ENCODE assay signal across 8 cellular contexts in genomic region chr7:157302314-157302711, GRCh38. TPM values are rescaled to one million over a fixed set of nuclear protein-coding genes. Genes with fewer than 3 reads are reported as not detected.
DNase-seq lines count a peak whose midpoint lies in the region; ATAC-seq and TF ChIP-seq lines count a peak whose summit lies in the region.

No MANE protein-coding gene starts in this region.

- H3K27ac Mint-ChIP-seq in effector memory CD8-positive, alpha-beta T cell = peak overlapping the region; percentile 65 to 92
- H3K27ac Mint-ChIP-seq in nephron progenitor cell = no peak overlapping the region

- 30% methylated on average over 11 of the region's 11 CpGs for WGBS in prostate gland

- H3K4me3 ChIP-seq in prostate gland (no peak overlapping the region), vagina (no peak overlapping the region)

- H3K9me3 ChIP-seq in prostate gland = no peaks in the 10 kb centered on the region
- no peaks in the 10 kb centered on the region for H3K9me3 ChIP-seq in vagina

- intact Hi-C loops in prostate gland (cut with DNase I) = no loop called here
- intact Hi-C loops in vagina (cut with DNase I) = no loop called here

- H3K4me3 Mint-ChIP-seq in effector memory CD8-positive, alpha-beta T cell = peak overlapping the region; percentile 51 to 75
- H3K4me3 Mint-ChIP-seq in nephron progenitor cell = no peak overlapping the region

- no peak for TF ChIP-seq CTCF in prostate gland (IDR thresholded peaks at IDR 0.05)
- TF ChIP-seq CTCF in vagina (IDR thresholded peaks at IDR 0.05) = no peak
- TF ChIP-seq CTCF in nephron progenitor cell (IDR thresholded peaks at IDR 0.05) = no peak

- H3K4me1 Mint-ChIP-seq in effector memory CD8-positive, alpha-beta T cell (ENCODE audit: low read depth in 2 of 2) = peaks cover 45 to 48% of the 10 kb centered on the region in 2 donors
- H3K4me1 Mint-ChIP-seq in nephron progenitor cell = peaks cover 26% of the 10 kb centered on the region

- H3K36me3 ChIP-seq in prostate gland = no peaks in the 10 kb centered on the region
- no peaks in the 10 kb centered on the region for H3K36me3 ChIP-seq in vagina

- H3K27ac ChIP-seq in prostate gland = no peak overlapping the region
- H3K27ac ChIP-seq in vagina = no peak overlapping the region

- no peaks in the 10 kb centered on the region for H3K9me3 Mint-ChIP-seq in effector memory CD8-positive, alpha-beta T cell
- no peaks in the 10 kb centered on the region for H3K9me3 Mint-ChIP-seq in nephron progenitor cell

- ATAC-seq in GM18517 (IDR thresholded peaks at IDR 0.05; ENCODE audit: unreplicated experiment) = peak; percentile 91
- peak; percentile 93 for ATAC-seq in HG02642 (IDR thresholded peaks at IDR 0.05; ENCODE audit: poor library complexity, unreplicated experiment)
- peak; percentile 90 for ATAC-seq in effector memory CD8-positive, alpha-beta T cell (replicated peaks)

- H3K36me3 Mint-ChIP-seq in effector memory CD8-positive, alpha-beta T cell (ENCODE audit: insufficient read depth) = peaks cover 47% of the 10 kb centered on the region
- peaks cover 7% of the 10 kb centered on the region for H3K36me3 Mint-ChIP-seq in nephron progenitor cell (ENCODE audit: low read depth)

- H3K4me1 ChIP-seq in prostate gland (replicated peaks) (no peaks in the 10 kb centered on the region), vagina (no peaks in the 10 kb centered on the region)

- no peaks in the 10 kb centered on the region for H3K27me3 Mint-ChIP-seq in effector memory CD8-positive, alpha-beta T cell
- peaks cover 17% of the 10 kb centered on the region for H3K27me3 Mint-ChIP-seq in nephron progenitor cell (ENCODE audit: low read depth, poor library complexity)

- TF ChIP-seq POLR2A in prostate gland (IDR thresholded peaks at IDR 0.05) (no peak), vagina (IDR thresholded peaks at IDR 0.05) (no peak)

- no peaks in the 10 kb centered on the region for H3K27me3 ChIP-seq in prostate gland (replicated peaks; ENCODE audit: insufficient read depth)
- H3K27me3 ChIP-seq in vagina = no peaks in the 10 kb centered on the region

- DNase-seq in NCI-H2029 treated with DMSO at 0.1 percent for 48 hours (lab: John Stamatoyannopoulos, UW) (peak; percentile 86), prostate gland (ENCODE audit: low spot score) (peak; percentile 20), vagina (ENCODE audit: extremely low spot score in 2 of 2) (no peak), nephron progenitor cell (no peak)
- DNase-seq in activated CD4-positive, alpha-beta T cell treated with anti-CD3 and anti-CD28 coated beads, Interleukin-2, amount 50 U/mL, for 4 hours = peak; percentile 86 to 88
- peak; percentile 83 to 87 (median 86) for DNase-seq in effector memory CD8-positive, alpha-beta T cell

RNA-seq across cellular contexts. Expression of gene DNAJB6, which starts 34.5 kb away (rescaled TPM):
- total RNA-seq in prostate gland (100 to 1,000 TPM in 1 of 2 donors, 10 to 100 TPM in 1; 68.3 to 199 TPM), vagina (93.1 TPM)

Comparison
In these comparisons a context has a peak if more than half of its experiments do, and no peak if none do; other contexts are left out.
1. DNase-seq: peak in NCI-H2029 treated with DMSO at 0.1 percent for 48 hours (single experiment), activated CD4-positive, alpha-beta T cell treated with anti-CD3 and anti-CD28 coated beads, Interleukin-2, amount 50 U/mL, for 4 hours (2 of 2), effector memory CD8-positive, alpha-beta T cell (3 of 3) and prostate gland (single experiment); none in vagina (0 of 2) and nephron progenitor cell (single experiment).
2. Peak in every context shown above with its lines, with median percentiles within 50 percentile points of each other: ATAC-seq.